Comparison of ENCODE assay signal across 8 cellular contexts in the genomic region with DNA sequence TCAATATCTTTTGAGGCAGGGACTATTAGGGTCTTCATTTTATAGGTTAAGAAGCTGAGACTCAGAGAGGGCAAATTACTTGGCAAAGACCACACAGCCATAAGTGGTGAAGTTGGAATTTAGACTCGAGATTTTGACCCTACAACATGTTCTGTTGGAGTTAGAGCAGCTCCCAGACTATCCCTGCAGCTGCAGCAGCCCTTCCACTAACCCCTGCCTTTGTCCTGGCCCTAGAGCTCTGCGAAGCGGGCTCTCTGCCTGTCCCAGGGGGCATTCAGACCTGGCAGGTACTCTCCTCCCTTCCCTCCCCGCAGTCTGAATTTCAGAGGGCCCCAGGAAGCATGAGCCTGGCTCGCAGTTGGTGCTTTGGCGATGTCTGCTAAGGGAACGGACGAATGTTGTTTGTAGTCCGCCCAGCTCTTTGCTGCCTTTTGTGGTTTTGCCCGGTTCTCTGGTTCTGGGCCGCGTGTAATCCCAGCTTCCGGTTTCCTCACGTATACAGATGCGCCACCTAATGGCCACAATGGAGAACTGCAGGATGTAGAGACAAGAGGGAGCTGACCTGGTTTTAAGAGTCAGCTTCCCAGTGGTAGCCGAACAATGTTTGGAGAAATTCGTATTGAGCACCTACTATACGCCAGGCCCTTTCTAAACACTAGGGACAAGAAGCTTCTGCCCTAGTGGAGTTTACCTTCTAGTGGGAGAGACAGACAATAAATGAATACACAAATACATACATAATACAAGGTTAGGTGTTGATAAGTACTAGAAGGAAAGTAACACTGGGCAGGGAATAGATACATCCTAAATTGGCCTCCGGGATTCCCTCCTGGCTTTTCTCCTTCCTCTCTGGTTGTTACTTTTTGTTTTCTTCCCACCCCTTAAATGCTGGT.
A peak's percentile ranks its signal among the peaks of the same experiment; 100 is the strongest.
DNase-seq lines count a peak whose midpoint lies in the region; ATAC-seq and TF ChIP-seq lines count a peak whose summit lies in the region.

No MANE protein-coding gene starts in this region.

- H3K27ac ChIP-seq in ACC112 (ENCODE audit: low read depth, low read length), result no peak overlapping the region

- POLR2A ChIA-PET in activated B cell treated with CpG ODN at 0.5 μM for 24 hours (lab: Charles Lee), result interaction anchor here (1.4 to 1.5 kb wide), 2 partner anchors 14 to 170 kb away, joined by 3 to 4 read pairs; no protein-coding TSS in a partner anchor

- peak overlapping the region; percentile 74 for H3K4me3 Mint-ChIP-seq in activated B cell treated with CpG ODN at 0.5 μM for 24 hours
- H3K4me3 Mint-ChIP-seq in central memory CD8-positive, alpha-beta T cell, result peak overlapping the region; percentile 46

- H2AFZ ChIP-seq in ACC112 (ENCODE audit: low read length, unreplicated experiment), result peak overlapping the region; percentile 37

- peak overlapping the region; percentile 25 for H3K27ac Mint-ChIP-seq in activated B cell treated with CpG ODN at 0.5 μM for 24 hours
- peak overlapping the region; percentile 20 for H3K27ac Mint-ChIP-seq in central memory CD8-positive, alpha-beta T cell (ENCODE audit: low read depth)

- H3K4me3 ChIP-seq in ACC112 (ENCODE audit: low read depth, low read length) (peak overlapping the region; percentile 3; the same call in 1 of the 2 replicates), kidney epithelial cell (ENCODE audit: low read depth, low read length) (no peak overlapping the region)

- peak; percentile 32 for TF ChIP-seq CTCF in activated B cell treated with CpG ODN at 0.5 μM for 24 hours (IDR thresholded peaks at IDR 0.05)
- TF ChIP-seq CTCF in kidney epithelial cell (IDR thresholded peaks at IDR 0.05; ENCODE audit: insufficient read depth, low read length, poor library complexity, severe bottlenecking), result peak; percentile 90

- DNase-seq in NCI-H2227 treated with DMSO at 0.1 percent for 48 hours (lab: John Stamatoyannopoulos, UW), result peak; percentile 83
- peak; percentile 39 for DNase-seq in activated B cell treated with CpG ODN at 0.5 μM for 24 hours
- DNase-seq in central memory CD8-positive, alpha-beta T cell (ENCODE audit: low spot score in 2 of 2), result peak; percentile 43 to 52
- peak; percentile 43 for DNase-seq in kidney epithelial cell (ENCODE audit: low read depth)
- peak; percentile 54 to 60 for DNase-seq in stimulated activated CD4-positive, alpha-beta T cell treated with anti-CD3 and anti-CD28 coated beads, Interleukin-15, amount 100 ng/mL, for 48 hours (ENCODE audit: low read depth in 2 of 2)

- H3K27me3 ChIP-seq in ACC112 (ENCODE audit: insufficient read depth, low read length), result no peaks in the 10 kb centered on the region
- peaks cover 5% of the 10 kb centered on the region for H3K27me3 ChIP-seq in kidney epithelial cell (ENCODE audit: control insufficient read depth, insufficient read depth, low read length)

- H3K4me1 ChIP-seq in ACC112 (ENCODE audit: control insufficient read depth, insufficient read depth, low read length, unreplicated experiment), result no peaks in the 10 kb centered on the region

- H3K27me3 Mint-ChIP-seq in activated B cell treated with CpG ODN at 0.5 μM for 24 hours, result peaks cover 3% of the 10 kb centered on the region
- H3K27me3 Mint-ChIP-seq in central memory CD8-positive, alpha-beta T cell, result peaks cover 5% of the 10 kb centered on the region

- H3K9me3 Mint-ChIP-seq in activated B cell treated with CpG ODN at 0.5 μM for 24 hours, result no peaks in the 10 kb centered on the region
- H3K9me3 Mint-ChIP-seq in central memory CD8-positive, alpha-beta T cell, result no peaks in the 10 kb centered on the region

- no peaks in the 10 kb centered on the region for H3K79me2 ChIP-seq in ACC112 (ENCODE audit: control insufficient read depth, insufficient read depth, low read length, unreplicated experiment)

- CTCF ChIA-PET in activated B cell treated with CpG ODN at 0.5 μM for 24 hours (lab: Charles Lee), result interaction anchor here (1.0 to 7.0 kb wide), 18 partner anchors 9 to 557 kb away, joined by 3 to 118 read pairs (median 6); no protein-coding TSS in a partner anchor

- peak; percentile 64 for ATAC-seq in GM18861 (IDR thresholded peaks at IDR 0.05; ENCODE audit: unreplicated experiment)
- peak; percentile 78 for ATAC-seq in HG03139 (IDR thresholded peaks at IDR 0.05; ENCODE audit: unreplicated experiment)
- peak; percentile 87 for ATAC-seq in activated B cell treated with CpG ODN at 0.5 μM for 24 hours (ENCODE audit: low read depth)
- peak; percentile 77 for ATAC-seq in central memory CD8-positive, alpha-beta T cell (replicated peaks; ENCODE audit: extremely low read depth, poor library complexity, severe bottlenecking)

- intact Hi-C loops in activated B cell treated with CpG ODN at 0.5 μM for 24 hours (cut with micrococcal nuclease), result loop anchor here (1.0 kb wide), 3 partner anchors 40 to 557 kb away; no protein-coding TSS in a partner anchor

- H3K4me1 Mint-ChIP-seq in activated B cell treated with CpG ODN at 0.5 μM for 24 hours, result peaks cover 16% of the 10 kb centered on the region
- peaks cover 13% of the 10 kb centered on the region for H3K4me1 Mint-ChIP-seq in central memory CD8-positive, alpha-beta T cell

- no peaks in the 10 kb centered on the region for H3K36me3 ChIP-seq in ACC112 (ENCODE audit: insufficient read depth, low read length)
- no peaks in the 10 kb centered on the region for H3K36me3 ChIP-seq in kidney epithelial cell (ENCODE audit: control insufficient read depth, insufficient read depth, low read length)

- no peaks in the 10 kb centered on the region for H3K36me3 Mint-ChIP-seq in activated B cell treated with CpG ODN at 0.5 μM for 24 hours (ENCODE audit: low read depth)
- H3K36me3 Mint-ChIP-seq in central memory CD8-positive, alpha-beta T cell (ENCODE audit: insufficient read depth), result no peaks in the 10 kb centered on the region
